ENCODE assay signal across 9 cellular contexts in genomic region chr5:56350595-56351170, GRCh38.
DNase-seq lines count a peak whose midpoint lies in the region; ATAC-seq and TF ChIP-seq lines count a peak whose summit lies in the region.
"Had no signal": no experiment of that assay in that cellular context is flagged by ENCODE, and none has a peak within 500 bp of the region (broad histone marks: within the 10 kb centered on the region; RNA-seq: fewer than 3 reads in every experiment).

No MANE protein-coding gene starts in this region.

- peak overlapping the region; percentile 46 for H3K4me2 ChIP-seq in PC-9

- ATAC-seq in GM21529 (IDR thresholded peaks at IDR 0.05; ENCODE audit: unreplicated experiment) (no peak), GM21360 (IDR thresholded peaks at IDR 0.05; ENCODE audit: unreplicated experiment) (no peak)

- peaks cover 50% of the 10 kb centered on the region for H3F3A ChIP-seq in PC-9 (ENCODE audit: insufficient read depth, low read depth)

- no peaks in the 10 kb centered on the region for H3K9me2 ChIP-seq in PC-9 (ENCODE audit: insufficient read depth)

- H3K36me3 ChIP-seq in PC-9 (ENCODE audit: low read depth), result no peaks in the 10 kb centered on the region

- no peaks in the 10 kb centered on the region for H3K36me3 Mint-ChIP-seq in progenitor cell of endocrine pancreas (ENCODE audit: insufficient read depth)

- DNase-seq in EH (ENCODE audit: low read depth) (peak; percentile 96), PC-9 (peak; percentile 81 to 94), fibroblast of peridontal ligament (ENCODE audit: extremely low read depth) (peak; percentile 45), pulmonary artery endothelial cell (ENCODE audit: low read depth, low spot score) (peak; percentile 95), progenitor cell of endocrine pancreas (ENCODE audit: low spot score, unreplicated experiment) (no peak), activated T-cell treated with anti-CD3 and anti-CD28 coated beads for 4 hours (no peak)

- H3K9me3 Mint-ChIP-seq in progenitor cell of endocrine pancreas (ENCODE audit: low read depth), result no peaks in the 10 kb centered on the region
- H3K9me3 Mint-ChIP-seq: T-helper 1 cell treated with Interleukin-12 subunit alpha and Interleukin-12 subunit beta and Interleukin-4 antibody, amounts not matched to agents 30 μg/mL and 1 μg/mL, for 36 hours had no signal

- intact Hi-C loops in PC-9 (cut with micrococcal nuclease; ENCODE audit: unreplicated experiment), result loop anchor here (1.0 to 10.0 kb wide), 6 partner anchors 77 to 284 kb away; no protein-coding TSS in a partner anchor

- H2AFZ ChIP-seq in PC-9, result no peak overlapping the region

- H3K27me3 ChIP-seq in PC-9 (ENCODE audit: insufficient read depth, low read depth), result no peaks in the 10 kb centered on the region

- no peaks in the 10 kb centered on the region for H3K4me1 Mint-ChIP-seq in progenitor cell of endocrine pancreas (ENCODE audit: low read depth)

- POLR2A ChIA-PET in PC-9 (lab: Charles Lee; ENCODE audit: unreplicated experiment), result interaction anchor here (0.5 to 0.7 kb wide), 3 partner anchors 21 to 176 kb away, joined by 3 to 5 read pairs (median 4); no protein-coding TSS in a partner anchor

- H3K27ac Mint-ChIP-seq in progenitor cell of endocrine pancreas, result no peak overlapping the region
- H3K27ac Mint-ChIP-seq: T-helper 1 cell treated with Interleukin-12 subunit alpha and Interleukin-12 subunit beta and Interleukin-4 antibody, amounts not matched to agents 30 μg/mL and 1 μg/mL, for 36 hours had no signal

- no peaks in the 10 kb centered on the region for H4K20me1 ChIP-seq in PC-9 (ENCODE audit: insufficient read depth)

- no peaks in the 10 kb centered on the region for H3K79me2 ChIP-seq in PC-9 (ENCODE audit: low read depth)

- no TSS peak for BruUV-seq in PC-9 (replicated peaks; lab: Mats Ljungman, UMichigan)

- no peak overlapping the region for H3K4me3 Mint-ChIP-seq in progenitor cell of endocrine pancreas (ENCODE audit: low read depth)
- H3K4me3 Mint-ChIP-seq: T-helper 1 cell treated with Interleukin-12 subunit alpha and Interleukin-12 subunit beta and Interleukin-4 antibody, amounts not matched to agents 30 μg/mL and 1 μg/mL, for 36 hours had no signal

- peak overlapping the region; percentile 76 for H3K27ac ChIP-seq in PC-9

- CTCF ChIA-PET in PC-9 (lab: Charles Lee), result interaction anchor here (0.6 to 1.2 kb wide), 4 partner anchors 21 to 97 kb away, joined by 3 to 4 read pairs (median 3); no protein-coding TSS in a partner anchor

- TF ChIP-seq CTCF in PC-9 (conservative IDR thresholded peaks at IDR 0.05), result no peak
- TF ChIP-seq CTCF in progenitor cell of endocrine pancreas (IDR thresholded peaks at IDR 0.05; ENCODE audit: unreplicated experiment), result no peak

- peaks cover 33% of the 10 kb centered on the region for H3K27me3 Mint-ChIP-seq in progenitor cell of endocrine pancreas

- H3K4me1 ChIP-seq in PC-9 (replicated peaks; ENCODE audit: insufficient read depth), result peaks cover 73% of the 10 kb centered on the region

- H3K9me3 ChIP-seq in PC-9 (ENCODE audit: insufficient read depth, low read depth), result 0 out of 2 replicates have a peak, but pooled peaks cover 4% of the 10 kb centered on the region

- H3K4me3 ChIP-seq in PC-9, result no peak overlapping the region; the same call in 1 of the 2 replicates

Comparison
In these comparisons a context has a peak if more than half of its experiments do, and no peak if none do; other contexts are left out.
1. DNase-seq: peak in EH (single experiment), PC-9 (2 of 2), fibroblast of peridontal ligament (single experiment) and pulmonary artery endothelial cell (single experiment); none in progenitor cell of endocrine pancreas (single experiment) and activated T-cell treated with anti-CD3 and anti-CD28 coated beads for 4 hours (single experiment).